ENCODE assay signal across 12 cellular contexts in the genomic region with DNA sequence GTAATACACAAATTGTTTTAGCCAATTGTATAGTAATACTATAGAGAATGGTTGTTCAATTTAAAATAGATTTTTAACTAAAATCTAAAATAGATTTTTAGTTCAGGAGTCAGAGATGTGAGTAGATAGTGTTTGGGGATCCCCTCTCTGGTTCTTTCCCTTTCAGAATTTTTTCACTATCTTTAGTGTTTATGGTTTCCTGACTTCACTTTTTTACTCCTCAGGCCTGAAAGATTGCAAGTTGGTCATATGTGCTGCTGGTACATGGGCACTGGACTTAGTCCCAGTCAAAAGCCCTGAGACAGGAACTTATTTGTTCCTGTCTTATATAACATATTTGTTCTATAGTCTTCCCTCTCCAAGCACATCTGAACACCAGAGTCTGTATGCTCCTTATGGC.
"Had no signal": no experiment of that assay in that cellular context is flagged by ENCODE, and none has a peak within 500 bp of the region (broad histone marks: within the 10 kb centered on the region; RNA-seq: fewer than 3 reads in every experiment).

No MANE protein-coding gene starts in this region.

- H3K36me3 Mint-ChIP-seq: activated CD4-positive, alpha-beta memory T cell treated with anti-CD3 and anti-CD28 coated beads for 36 hours; activated naive CD8-positive, alpha-beta T cell treated with anti-CD3 and anti-CD28 coated beads, Interleukin-2, amount 10 ng/mL, durations not matched to agents 7 days and 5 days had no signal

- H3K9me3 Mint-ChIP-seq: activated CD4-positive, alpha-beta memory T cell treated with anti-CD3 and anti-CD28 coated beads for 36 hours; activated naive CD8-positive, alpha-beta T cell treated with anti-CD3 and anti-CD28 coated beads, Interleukin-2, amount 10 ng/mL, durations not matched to agents 7 days and 5 days; activated T-cell treated with anti-CD3 and anti-CD28 coated beads, Interleukin-2, amount 50 U/mL, for 4 hours; dendritic cell treated with granulocyte-macrophage colony-stimulating factor and Interleukin-4, amounts not matched to agents 40 ng/mL and 50 ng/mL, for 4 days; endodermal cell had no signal

- H3K4me3 Mint-ChIP-seq: activated CD4-positive, alpha-beta memory T cell treated with anti-CD3 and anti-CD28 coated beads for 36 hours; activated naive CD8-positive, alpha-beta T cell treated with anti-CD3 and anti-CD28 coated beads, Interleukin-2, amount 10 ng/mL, durations not matched to agents 7 days and 5 days; activated T-cell treated with anti-CD3 and anti-CD28 coated beads, Interleukin-2, amount 50 U/mL, for 4 hours; dendritic cell treated with granulocyte-macrophage colony-stimulating factor and Interleukin-4, amounts not matched to agents 40 ng/mL and 50 ng/mL, for 4 days; endodermal cell had no signal

- ATAC-seq: activated CD4-positive, CD25-positive, alpha-beta regulatory T cell treated with anti-CD3 and anti-CD28 coated beads, Interleukin-2, amount 50 U/mL, for 24 hours; activated T-cell treated with anti-CD3 and anti-CD28 coated beads, Interleukin-2, amount 50 U/mL, for 4 hours had no signal

- DNase-seq: activated CD4-positive, alpha-beta memory T cell treated with anti-CD3 and anti-CD28 coated beads for 36 hours; activated naive CD8-positive, alpha-beta T cell treated with anti-CD3 and anti-CD28 coated beads, Interleukin-2, amount 10 ng/mL, durations not matched to agents 7 days and 5 days; activated T-cell treated with anti-CD3 and anti-CD28 coated beads, Interleukin-2, amount 50 U/mL, for 4 hours; anterior cingulate cortex; cerebellar nuclear complex; endodermal cell; erythroblast; hippocampal formation; kidney glomerular epithelial cell; stimulated activated CD4-positive, alpha-beta T cell treated with anti-CD3 and anti-CD28 coated beads, Interleukin-4, amount 100 ng/mL, for 24 hours had no signal

- H3K4me1 Mint-ChIP-seq: activated naive CD8-positive, alpha-beta T cell treated with anti-CD3 and anti-CD28 coated beads, Interleukin-2, amount 10 ng/mL, durations not matched to agents 7 days and 5 days; endodermal cell had no signal

- H3K27ac Mint-ChIP-seq: activated CD4-positive, alpha-beta memory T cell treated with anti-CD3 and anti-CD28 coated beads for 36 hours; activated naive CD8-positive, alpha-beta T cell treated with anti-CD3 and anti-CD28 coated beads, Interleukin-2, amount 10 ng/mL, durations not matched to agents 7 days and 5 days; dendritic cell treated with granulocyte-macrophage colony-stimulating factor and Interleukin-4, amounts not matched to agents 40 ng/mL and 50 ng/mL, for 4 days; endodermal cell had no signal
